Comparison of ENCODE assay signal across 8 cellular contexts in the genomic region with DNA sequence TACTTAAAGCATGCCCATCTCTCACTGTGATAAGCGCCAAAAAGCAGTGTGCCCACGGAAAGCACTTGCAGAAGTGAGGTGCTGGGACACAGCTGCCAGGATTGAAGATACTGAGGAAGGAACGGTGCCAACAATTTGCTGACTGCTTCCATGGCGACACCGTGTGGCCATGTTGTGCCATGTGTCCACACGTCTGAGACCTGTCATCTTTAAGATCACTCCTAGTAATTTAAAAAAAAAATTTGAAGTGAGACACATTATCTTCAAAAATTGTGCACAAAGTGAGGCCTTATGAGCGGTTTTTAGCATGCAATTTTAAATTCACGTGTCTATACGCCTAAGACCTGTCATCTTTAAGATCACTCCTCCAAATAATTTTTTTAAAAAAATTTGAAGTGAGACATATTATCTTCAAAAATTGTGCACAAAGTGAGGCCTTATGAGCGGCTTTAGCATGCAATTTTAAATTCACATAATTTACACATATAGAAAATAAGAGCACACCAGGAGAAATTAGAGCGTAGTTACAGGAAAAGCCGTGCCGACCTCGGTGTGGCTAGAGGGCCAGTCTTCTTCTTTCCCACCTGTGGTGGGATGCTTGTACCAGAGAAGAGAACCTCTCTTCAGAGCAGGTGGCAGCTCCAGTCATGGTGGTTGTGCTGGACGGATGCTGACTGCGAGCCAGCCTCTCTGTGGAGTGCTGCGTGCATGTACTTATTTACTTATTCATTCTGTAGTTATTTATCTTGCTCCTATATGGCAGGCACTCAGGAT. TPM values are rescaled to one million over a fixed set of nuclear protein-coding genes. Genes with fewer than 3 reads are reported as not detected.
DNase-seq lines count a peak whose midpoint lies in the region; ATAC-seq and TF ChIP-seq lines count a peak whose summit lies in the region.

No MANE protein-coding gene starts in this region.

- no peaks in the 10 kb centered on the region for H3K9me3 ChIP-seq in SK-N-SH

- no peak overlapping the region for H3K4me3 ChIP-seq in Jurkat, Clone E6-1 (ENCODE audit: low read length)
- H3K4me3 ChIP-seq in SK-N-SH (ENCODE audit: low read depth in 2 of 2, low read length in 1 of 2) (peak overlapping the region in 1 of 2 experiments; percentile 41; a peak in 1 of 4 replicates), astrocyte of the spinal cord (ENCODE audit: low read depth, low read length) (no peak overlapping the region)

- 13% methylated on average over 17 of the region's 17 CpGs for WGBS in SK-N-SH (ENCODE audit: low lambda C conversion rate)

- no peaks in the 10 kb centered on the region for H3K79me2 ChIP-seq in SK-N-SH (ENCODE audit: insufficient read depth)

- H2AFZ ChIP-seq in SK-N-SH (ENCODE audit: low read depth), result no peak overlapping the region

- peak; percentile 36 for DNase-seq in DMS53 treated with DMSO at 0.1 percent for 48 hours (lab: John Stamatoyannopoulos, UW; ENCODE audit: unreplicated experiment)
- peak; percentile 80 for DNase-seq in Jurkat, Clone E6-1 (ENCODE audit: low read depth, low spot score)
- DNase-seq in SK-N-SH, result peak; percentile 61
- peak; percentile 29 for DNase-seq in astrocyte of the spinal cord (ENCODE audit: low read depth, low spot score)
- DNase-seq in iris pigment epithelial cell (ENCODE audit: low read depth), result peak; percentile 40
- DNase-seq in stimulated activated CD4-positive, alpha-beta T cell treated with anti-CD3 and anti-CD28 coated beads, Interleukin-2, amount 100 ng/mL, for 48 hours, result peak; percentile 36 to 44

- in situ Hi-C loops in astrocyte of the spinal cord (cut with HindIII; ENCODE audit: low sequenced_read_pairs), result no loop called here

- H3K4me2 ChIP-seq in SK-N-SH, result no peak overlapping the region; the same call in 1 of the 2 replicates

- no peaks in the 10 kb centered on the region for H3F3A ChIP-seq in SK-N-SH (replicated peaks; ENCODE audit: insufficient read depth)

- no peaks in the 10 kb centered on the region; a peak in 1 of 4 replicates for H3K4me1 ChIP-seq in SK-N-SH (ENCODE audit: control insufficient read depth in 1 of 2, insufficient read depth in 2 of 2, low read depth in 1 of 2, low read length in 1 of 2)

- TF ChIP-seq CTCF in SK-N-SH (IDR thresholded peaks at IDR 0.05), result peak; percentile 66
- TF ChIP-seq CTCF in astrocyte of the spinal cord (IDR thresholded peaks at IDR 0.05; ENCODE audit: low read depth, low read length), result peak; percentile 59

- no peak overlapping the region for H3K9ac ChIP-seq in SK-N-SH

- H3K9me2 ChIP-seq in SK-N-SH, result no peaks in the 10 kb centered on the region

- POLR2A ChIA-PET in SK-N-SH (lab: Yijun Ruan, JAX), result no interaction called here

- peaks cover 26% of the 10 kb centered on the region for H3K27me3 ChIP-seq in SK-N-SH (ENCODE audit: insufficient read depth)

- TF ChIP-seq EP300 in SK-N-SH (IDR thresholded peaks at IDR 0.05; ENCODE audit: borderline replicate concordance in 1 of 2, low read depth in 1 of 2, low read length in 1 of 2), result no peak

- peak; percentile 62 for TF ChIP-seq RAD21 in SK-N-SH (IDR thresholded peaks at IDR 0.05; ENCODE audit: low read length)

- no peaks in the 10 kb centered on the region for H3K36me3 ChIP-seq in SK-N-SH (replicated peaks in 1 of 2; ENCODE audit: control insufficient read depth in 1 of 2, insufficient read depth in 2 of 2, low read length in 1 of 2)

- no peaks in the 10 kb centered on the region for H4K20me1 ChIP-seq in SK-N-SH (ENCODE audit: insufficient read depth)

- ATAC-seq in HG03108 (IDR thresholded peaks at IDR 0.05; ENCODE audit: unreplicated experiment), result no peak
- ATAC-seq in HG03565 (IDR thresholded peaks at IDR 0.05; ENCODE audit: unreplicated experiment), result no peak

- H3K27ac ChIP-seq in SK-N-SH (ENCODE audit: low read depth in 2 of 2, low read length in 1 of 2), result no peak overlapping the region

- CTCF ChIA-PET in SK-N-SH (lab: Yijun Ruan, JAX), result interaction anchor here (0.6 to 2.7 kb wide), 9 partner anchors 9 to 64 kb away, joined by 3 to 12 read pairs (median 4); no protein-coding TSS in a partner anchor

TF ChIP-seq in SK-N-SH, 30 proteins besides CTCF, POLR2A, EP300 and RAD21:
- no peak for TF ChIP-seq NRF1 (IDR thresholded peaks at IDR 0.05; ENCODE audit: low read depth, low read length)
- TF ChIP-seq SIN3A (IDR thresholded peaks at IDR 0.05; ENCODE audit: borderline replicate concordance, low read depth, low read length), result no peak
- TF ChIP-seq, protein P1, sequence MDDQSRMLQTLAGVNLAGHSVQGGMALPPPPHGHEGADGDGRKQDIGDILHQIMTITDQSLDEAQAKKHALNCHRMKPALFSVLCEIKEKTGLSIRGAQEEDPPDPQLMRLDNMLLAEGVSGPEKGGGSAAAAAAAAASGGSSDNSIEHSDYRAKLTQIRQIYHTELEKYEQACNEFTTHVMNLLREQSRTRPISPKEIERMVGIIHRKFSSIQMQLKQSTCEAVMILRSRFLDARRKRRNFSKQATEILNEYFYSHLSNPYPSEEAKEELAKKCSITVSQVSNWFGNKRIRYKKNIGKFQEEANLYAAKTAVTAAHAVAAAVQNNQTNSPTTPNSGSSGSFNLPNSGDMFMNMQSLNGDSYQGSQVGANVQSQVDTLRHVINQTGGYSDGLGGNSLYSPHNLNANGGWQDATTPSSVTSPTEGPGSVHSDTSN (IDR thresholded peaks at IDR 0.05), result no peak
- peak; percentile 36; the same call in 1 of the 2 replicates for TF ChIP-seq SMC3 (IDR thresholded peaks at IDR 0.05; ENCODE audit: low read depth, low read length)
- TF ChIP-seq, protein P2, sequence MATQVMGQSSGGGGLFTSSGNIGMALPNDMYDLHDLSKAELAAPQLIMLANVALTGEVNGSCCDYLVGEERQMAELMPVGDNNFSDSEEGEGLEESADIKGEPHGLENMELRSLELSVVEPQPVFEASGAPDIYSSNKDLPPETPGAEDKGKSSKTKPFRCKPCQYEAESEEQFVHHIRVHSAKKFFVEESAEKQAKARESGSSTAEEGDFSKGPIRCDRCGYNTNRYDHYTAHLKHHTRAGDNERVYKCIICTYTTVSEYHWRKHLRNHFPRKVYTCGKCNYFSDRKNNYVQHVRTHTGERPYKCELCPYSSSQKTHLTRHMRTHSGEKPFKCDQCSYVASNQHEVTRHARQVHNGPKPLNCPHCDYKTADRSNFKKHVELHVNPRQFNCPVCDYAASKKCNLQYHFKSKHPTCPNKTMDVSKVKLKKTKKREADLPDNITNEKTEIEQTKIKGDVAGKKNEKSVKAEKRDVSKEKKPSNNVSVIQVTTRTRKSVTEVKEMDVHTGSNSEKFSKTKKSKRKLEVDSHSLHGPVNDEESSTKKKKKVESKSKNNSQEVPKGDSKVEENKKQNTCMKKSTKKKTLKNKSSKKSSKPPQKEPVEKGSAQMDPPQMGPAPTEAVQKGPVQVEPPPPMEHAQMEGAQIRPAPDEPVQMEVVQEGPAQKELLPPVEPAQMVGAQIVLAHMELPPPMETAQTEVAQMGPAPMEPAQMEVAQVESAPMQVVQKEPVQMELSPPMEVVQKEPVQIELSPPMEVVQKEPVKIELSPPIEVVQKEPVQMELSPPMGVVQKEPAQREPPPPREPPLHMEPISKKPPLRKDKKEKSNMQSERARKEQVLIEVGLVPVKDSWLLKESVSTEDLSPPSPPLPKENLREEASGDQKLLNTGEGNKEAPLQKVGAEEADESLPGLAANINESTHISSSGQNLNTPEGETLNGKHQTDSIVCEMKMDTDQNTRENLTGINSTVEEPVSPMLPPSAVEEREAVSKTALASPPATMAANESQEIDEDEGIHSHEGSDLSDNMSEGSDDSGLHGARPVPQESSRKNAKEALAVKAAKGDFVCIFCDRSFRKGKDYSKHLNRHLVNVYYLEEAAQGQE (IDR thresholded peaks at IDR 0.05; ENCODE audit: low read depth, low read length), result no peak
- peak; percentile 58 for TF ChIP-seq NFIC (IDR thresholded peaks at IDR 0.05; ENCODE audit: borderline replicate concordance)

RNA-seq across cellular contexts. Expression of a gene that starts 21.4 kb away (rescaled TPM):
- 51.2 TPM for polyA plus RNA-seq in Jurkat, Clone E6-1 (2012; ENCODE audit: insufficient read depth, insufficient read length)
- polyA plus RNA-seq in SK-N-SH (2012; rRNA removed), result 0.02 and 0.05 TPM in 2 replicates
- 0.03 and 0.26 TPM in 2 replicates for polyA plus RNA-seq in SK-N-SH (2012; cell fraction: cytosol; rRNA removed)
- 0.05 and 0.35 TPM in 2 replicates for polyA plus RNA-seq in SK-N-SH (2012; cell fraction: nucleus; rRNA removed)

Comparison
In these comparisons a context has a peak if more than half of its experiments do, and no peak if none do; other contexts are left out.
1. DNase-seq: peak in every context shown above with its lines; median percentile 80 in Jurkat, Clone E6-1; 61 in SK-N-SH; 40 in iris pigment epithelial cell; 40 in stimulated activated CD4-positive, alpha-beta T cell treated with anti-CD3 and anti-CD28 coated beads, Interleukin-2, amount 100 ng/mL, for 48 hours; 36 in DMS53 treated with DMSO at 0.1 percent for 48 hours; 29 in astrocyte of the spinal cord.